In the genomic region with DNA sequence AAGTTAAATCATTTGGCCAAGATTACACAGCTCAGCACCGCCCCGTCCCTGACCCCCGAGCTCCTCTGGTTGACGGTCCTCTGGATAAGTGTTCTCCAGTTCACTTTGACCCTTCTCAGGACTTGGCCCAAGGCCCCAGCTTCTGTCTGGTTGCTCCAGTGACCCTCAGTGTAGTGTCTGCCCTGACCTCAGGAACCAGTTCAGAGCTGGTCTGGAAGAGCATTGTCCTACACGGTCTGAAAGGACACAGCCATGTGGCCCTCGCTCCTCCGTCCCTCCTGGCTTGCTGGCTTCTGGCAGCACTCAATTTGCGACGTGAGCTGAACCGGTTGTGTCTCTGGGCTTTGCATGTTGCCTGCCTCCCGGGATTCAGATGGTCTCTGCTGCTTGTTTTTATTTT, we compare ENCODE assay signal across 20 cellular contexts.
A peak's percentile ranks its signal among the peaks of the same experiment; 100 is the strongest.
DNase-seq lines count a peak whose midpoint lies in the region; ATAC-seq and TF ChIP-seq lines count a peak whose summit lies in the region.
"Had no signal": no experiment of that assay in that cellular context is flagged by ENCODE, and none has a peak within 500 bp of the region (broad histone marks: within the 10 kb centered on the region; RNA-seq: fewer than 3 reads in every experiment).

No MANE protein-coding gene starts in this region.

- H3K9me3 ChIP-seq in H9 (ENCODE audit: control insufficient read depth, low read depth, low read length) (no peaks in the 10 kb centered on the region), esophagus muscularis mucosa (no peaks in the 10 kb centered on the region), lower lobe of right lung (no peaks in the 10 kb centered on the region), skeletal muscle tissue (ENCODE audit: control insufficient read depth in 3 of 3, low read length in 3 of 3) (no peaks in the 10 kb centered on the region)

- H3K56ac ChIP-seq in H9 (ENCODE audit: insufficient read length, low read depth, low read length) = no peak overlapping the region

- no peak for TF ChIP-seq EP300 in esophagus muscularis mucosa (IDR thresholded peaks at IDR 0.05)

- no peak overlapping the region for H2BK12ac ChIP-seq in H9 (ENCODE audit: insufficient read length, low read depth, low read length)

- peak overlapping the region; percentile 40 to 69 (median 68); a peak in 3 of 7 replicates for H3K27ac Mint-ChIP-seq in H9
- H3K27ac Mint-ChIP-seq: activated CD8-positive, alpha-beta T cell treated with anti-CD3 and anti-CD28 coated beads for 36 hours; natural killer cell treated with Interleukin-12 subunit alpha and Interleukin-12 subunit beta and Interleukin-15 and Interleukin-18, amount 100 ng/mL, for 72 hours had no signal

- H3K14ac ChIP-seq in H9 (ENCODE audit: insufficient read depth, low read length) = no peak overlapping the region

- in situ Hi-C loops in KBM-7 (cut with MboI; ENCODE audit: low pct_unique_long_range_greater_than_20kb, low sequenced_read_pairs) = no loop called here

- H3K27me3 ChIP-seq in H9 (ENCODE audit: insufficient read depth, low read length) (no peaks in the 10 kb centered on the region), esophagus muscularis mucosa (no peaks in the 10 kb centered on the region), lower lobe of right lung (ENCODE audit: low read depth) (no peaks in the 10 kb centered on the region), skeletal muscle tissue (ENCODE audit: control insufficient read depth in 3 of 3, insufficient read depth in 3 of 3, low read length in 3 of 3) (no peaks in the 10 kb centered on the region)

- H2BK20ac ChIP-seq in H9 (ENCODE audit: low read depth, low read length, poor library complexity, severe bottlenecking) = no peak overlapping the region

- no peak overlapping the region for H4K5ac ChIP-seq in H9 (ENCODE audit: insufficient read length, low read depth, low read length)

- no peaks in the 10 kb centered on the region for H3K9me3 Mint-ChIP-seq in H9
- H3K9me3 Mint-ChIP-seq: activated CD8-positive, alpha-beta T cell treated with anti-CD3 and anti-CD28 coated beads for 36 hours; activated naive CD4-positive, alpha-beta T cell treated with anti-CD3 and anti-CD28 coated beads, Interleukin-2, amount 50 U/mL, for 72 hours; activated T-cell treated with anti-CD3 and anti-CD28 coated beads, Interleukin-2, amount 50 U/mL, for 4 hours; natural killer cell treated with Interleukin-12 subunit alpha and Interleukin-12 subunit beta and Interleukin-15 and Interleukin-18, amount 100 ng/mL, for 72 hours had no signal

- H2AFZ ChIP-seq in H9 (ENCODE audit: low read length) = no peak overlapping the region

- no peak overlapping the region for H3K9ac ChIP-seq in H9 (ENCODE audit: extremely low read depth, insufficient read length, low read length)
- H3K9ac ChIP-seq in skeletal muscle tissue (ENCODE audit: low read depth in 1 of 3, low read length in 3 of 3) = peak overlapping the region; percentile 4 to 77 (median 62)

- H4K20me1 ChIP-seq in H9 (ENCODE audit: control insufficient read depth, insufficient read depth, insufficient read length) = no peaks in the 10 kb centered on the region

- WGBS in H9 (ENCODE audit: extremely low coverage, insufficient read length, low lambda C conversion rate) = no CpG with 5 or more reads among the region's 11 CpGs
- WGBS in esophagus muscularis mucosa = 67% methylated on average over 11 of the region's 11 CpGs

- H3K4me1 Mint-ChIP-seq in H9 = peaks cover 21 to 25% of the 10 kb centered on the region in 2 experiments

- peak in 1 of 2 donors; percentile 9 for ATAC-seq in lower lobe of right lung
- ATAC-seq: activated CD8-positive, alpha-beta T cell treated with anti-CD3 and anti-CD28 coated beads for 36 hours; activated T-cell treated with anti-CD3 and anti-CD28 coated beads, Interleukin-2, amount 50 U/mL, for 4 hours; natural killer cell treated with Interleukin-12 subunit alpha and Interleukin-12 subunit beta and Interleukin-15 and Interleukin-18, amount 100 ng/mL, for 72 hours; stimulated activated naive CD8-positive, alpha-beta T cell treated with anti-CD3 and anti-CD28 coated beads, Interleukin-15, Interleukin-2, amounts not matched to agents 100 U/mL and 50 U/mL, for 24 hours had no signal

- no peaks in the 10 kb centered on the region for H3K36me3 Mint-ChIP-seq in H9 (ENCODE audit: insufficient read depth in 1 of 3, low read depth in 3 of 3)
- H3K36me3 Mint-ChIP-seq: activated naive CD4-positive, alpha-beta T cell treated with anti-CD3 and anti-CD28 coated beads, Interleukin-2, amount 50 U/mL, for 72 hours; natural killer cell treated with Interleukin-12 subunit alpha and Interleukin-12 subunit beta and Interleukin-15 and Interleukin-18, amount 100 ng/mL, for 72 hours had no signal

- H3K4me2 ChIP-seq in H9 (ENCODE audit: insufficient read depth, insufficient read length, low read length) = no peak overlapping the region

- H3K36me3 ChIP-seq in esophagus muscularis mucosa (no peaks in the 10 kb centered on the region), lower lobe of right lung (no peaks in the 10 kb centered on the region), skeletal muscle tissue (ENCODE audit: control insufficient read depth in 3 of 3, insufficient read depth in 3 of 3, low read length in 3 of 3) (no peaks in the 10 kb centered on the region)

- no peaks in the 10 kb centered on the region for H3K79me2 ChIP-seq in H9 (ENCODE audit: insufficient read depth, low read length)

- H3K4me1 ChIP-seq in H9 (ENCODE audit: insufficient read depth, low read length) (peaks cover 2% of the 10 kb centered on the region; the same call in 1 of the 2 replicates), esophagus muscularis mucosa (peaks cover 86 to 98% (median 94%) of the 10 kb centered on the region in 4 donors), lower lobe of right lung (peaks cover 20% of the 10 kb centered on the region), skeletal muscle tissue (ENCODE audit: control insufficient read depth in 3 of 3, insufficient read depth in 3 of 3, low read length in 3 of 3) (peaks cover 88 to 92% (median 92%) of the 10 kb centered on the region in 3 donors)

- H3K23me2 ChIP-seq in H9 (ENCODE audit: insufficient read length, low read depth, low read length, poor library complexity, severe bottlenecking) = no peaks in the 10 kb centered on the region

- DNase-seq in H9 (no peak), esophagus muscularis mucosa (ENCODE audit: extremely low spot score) (no peak), lower lobe of right lung (no peak), KBM-7 (no peak), foreskin melanocyte (no peak)
- DNase-seq in activated CD8-positive, alpha-beta memory T cell treated with anti-CD3 and anti-CD28 coated beads, Interleukin-2, amount 50 U/mL, for 48 hours = no peak
- no peak for DNase-seq in activated CD4-positive, CD25-positive, alpha-beta regulatory T cell (lab: John Stamatoyannopoulos, UW)
- DNase-seq: activated CD8-positive, alpha-beta T cell treated with anti-CD3 and anti-CD28 coated beads for 36 hours; activated T-cell treated with anti-CD3 and anti-CD28 coated beads, Interleukin-2, amount 50 U/mL, for 4 hours; COR-L47; dermis blood vessel endothelial cell; H7; mammary epithelial cell; NCI-H510A; retina; stimulated activated naive CD8-positive, alpha-beta T cell treated with anti-CD3 and anti-CD28 coated beads, Interleukin-15, Interleukin-2, amounts not matched to agents 100 U/mL and 50 U/mL, for 24 hours had no signal

- no peak overlapping the region for H4K91ac ChIP-seq in H9 (ENCODE audit: insufficient read length, low read depth, low read length)

- H3K4me3 ChIP-seq in esophagus muscularis mucosa (no peak overlapping the region), lower lobe of right lung (no peak overlapping the region), skeletal muscle tissue (ENCODE audit: low read length in 3 of 3) (no peak overlapping the region)

- H2BK5ac ChIP-seq in H9 (ENCODE audit: insufficient read length, low read length) = no peak overlapping the region

- no peak overlapping the region for H2BK15ac ChIP-seq in H9 (ENCODE audit: low read depth, low read length)

- H3K18ac ChIP-seq in H9 (ENCODE audit: insufficient read length, low read depth, low read length) = no peak overlapping the region

- H4K8ac ChIP-seq in H9 (replicated peaks; ENCODE audit: insufficient read length, low read depth, low read length) = no peak overlapping the region

- no peak overlapping the region for H2BK120ac ChIP-seq in H9 (ENCODE audit: low read depth, low read length, poor library complexity, severe bottlenecking)

- no peak overlapping the region for H3K4ac ChIP-seq in H9 (ENCODE audit: low read depth, low read length)

- H3T11ph ChIP-seq in H9 (ENCODE audit: low read length) = no peak overlapping the region

- no peaks in the 10 kb centered on the region for H3K27me3 Mint-ChIP-seq in H9 (ENCODE audit: low read depth)
- H3K27me3 Mint-ChIP-seq: activated CD8-positive, alpha-beta T cell treated with anti-CD3 and anti-CD28 coated beads for 36 hours; natural killer cell treated with Interleukin-12 subunit alpha and Interleukin-12 subunit beta and Interleukin-15 and Interleukin-18, amount 100 ng/mL, for 72 hours had no signal

- no peak for TF ChIP-seq CTCF in H9 (conservative IDR thresholded peaks at IDR 0.05)
- no peak for TF ChIP-seq CTCF in esophagus muscularis mucosa (IDR thresholded peaks at IDR 0.05)
- TF ChIP-seq CTCF in lower lobe of right lung (IDR thresholded peaks at IDR 0.05) = no peak

- no peak overlapping the region for H3K23ac ChIP-seq in H9 (ENCODE audit: insufficient read length, low read depth, low read length)

- no peak for TF ChIP-seq POLR2A in esophagus muscularis mucosa (IDR thresholded peaks at IDR 0.05; ENCODE audit: low read depth)

- H3K79me1 ChIP-seq in H9 (ENCODE audit: insufficient read depth, low read depth, low read length, poor library complexity, severe bottlenecking) = no peaks in the 10 kb centered on the region

- H3K4me3 Mint-ChIP-seq in H9 = no peak overlapping the region
- H3K4me3 Mint-ChIP-seq: activated CD8-positive, alpha-beta T cell treated with anti-CD3 and anti-CD28 coated beads for 36 hours; activated T-cell treated with anti-CD3 and anti-CD28 coated beads, Interleukin-2, amount 50 U/mL, for 4 hours; natural killer cell treated with Interleukin-12 subunit alpha and Interleukin-12 subunit beta and Interleukin-15 and Interleukin-18, amount 100 ng/mL, for 72 hours had no signal

- intact Hi-C loops in esophagus muscularis mucosa (cut with DNase I) (no loop called here), lower lobe of right lung (cut with DNase I) (no loop called here)

- H3K27ac ChIP-seq in H9 (ENCODE audit: insufficient read length, low read depth, low read length) = no peak overlapping the region
- H3K27ac ChIP-seq in esophagus muscularis mucosa (replicated peaks in 1 of 4) = peak overlapping the region; percentile 86 to 92 (median 90)
- peak overlapping the region; percentile 6 for H3K27ac ChIP-seq in lower lobe of right lung
- peak overlapping the region; percentile 94 for H3K27ac ChIP-seq in skeletal muscle tissue (ENCODE audit: low read depth, low read length)
- H3K27ac ChIP-seq: VCaP had no signal

- no peak overlapping the region for H2AK5ac ChIP-seq in H9 (ENCODE audit: insufficient read length, low read length)
